ENCODE assay signal across 1 cellular context in genomic region chr1:27325286-27325685, GRCh38.
TF ChIP-seq lines count a peak whose summit lies in the region.

No MANE protein-coding gene starts in this region.

TF ChIP-seq in HepG2, 621 proteins besides CTCF, POLR2A, EP300 and RAD21:
- TF ChIP-seq, protein P1, sequence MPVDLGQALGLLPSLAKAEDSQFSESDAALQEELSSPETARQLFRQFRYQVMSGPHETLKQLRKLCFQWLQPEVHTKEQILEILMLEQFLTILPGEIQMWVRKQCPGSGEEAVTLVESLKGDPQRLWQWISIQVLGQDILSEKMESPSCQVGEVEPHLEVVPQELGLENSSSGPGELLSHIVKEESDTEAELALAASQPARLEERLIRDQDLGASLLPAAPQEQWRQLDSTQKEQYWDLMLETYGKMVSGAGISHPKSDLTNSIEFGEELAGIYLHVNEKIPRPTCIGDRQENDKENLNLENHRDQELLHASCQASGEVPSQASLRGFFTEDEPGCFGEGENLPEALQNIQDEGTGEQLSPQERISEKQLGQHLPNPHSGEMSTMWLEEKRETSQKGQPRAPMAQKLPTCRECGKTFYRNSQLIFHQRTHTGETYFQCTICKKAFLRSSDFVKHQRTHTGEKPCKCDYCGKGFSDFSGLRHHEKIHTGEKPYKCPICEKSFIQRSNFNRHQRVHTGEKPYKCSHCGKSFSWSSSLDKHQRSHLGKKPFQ (CRISPR knock-in tag; IDR thresholded peaks at IDR 0.05; ENCODE audit: insufficient replicate concordance), result no peak
- TF ChIP-seq ZNF749 (CRISPR knock-in tag; IDR thresholded peaks at IDR 0.05; ENCODE audit: borderline replicate concordance) (no peak), ZNF12 (CRISPR knock-in tag; IDR thresholded peaks at IDR 0.05) (no peak), KDM1A (CRISPR knock-in tag; IDR thresholded peaks at IDR 0.05) (no peak), RBM39 (IDR thresholded peaks at IDR 0.05; ENCODE audit: low read depth, low read length, poor library complexity, severe bottlenecking) (no peak)
- TF ChIP-seq, protein P2, sequence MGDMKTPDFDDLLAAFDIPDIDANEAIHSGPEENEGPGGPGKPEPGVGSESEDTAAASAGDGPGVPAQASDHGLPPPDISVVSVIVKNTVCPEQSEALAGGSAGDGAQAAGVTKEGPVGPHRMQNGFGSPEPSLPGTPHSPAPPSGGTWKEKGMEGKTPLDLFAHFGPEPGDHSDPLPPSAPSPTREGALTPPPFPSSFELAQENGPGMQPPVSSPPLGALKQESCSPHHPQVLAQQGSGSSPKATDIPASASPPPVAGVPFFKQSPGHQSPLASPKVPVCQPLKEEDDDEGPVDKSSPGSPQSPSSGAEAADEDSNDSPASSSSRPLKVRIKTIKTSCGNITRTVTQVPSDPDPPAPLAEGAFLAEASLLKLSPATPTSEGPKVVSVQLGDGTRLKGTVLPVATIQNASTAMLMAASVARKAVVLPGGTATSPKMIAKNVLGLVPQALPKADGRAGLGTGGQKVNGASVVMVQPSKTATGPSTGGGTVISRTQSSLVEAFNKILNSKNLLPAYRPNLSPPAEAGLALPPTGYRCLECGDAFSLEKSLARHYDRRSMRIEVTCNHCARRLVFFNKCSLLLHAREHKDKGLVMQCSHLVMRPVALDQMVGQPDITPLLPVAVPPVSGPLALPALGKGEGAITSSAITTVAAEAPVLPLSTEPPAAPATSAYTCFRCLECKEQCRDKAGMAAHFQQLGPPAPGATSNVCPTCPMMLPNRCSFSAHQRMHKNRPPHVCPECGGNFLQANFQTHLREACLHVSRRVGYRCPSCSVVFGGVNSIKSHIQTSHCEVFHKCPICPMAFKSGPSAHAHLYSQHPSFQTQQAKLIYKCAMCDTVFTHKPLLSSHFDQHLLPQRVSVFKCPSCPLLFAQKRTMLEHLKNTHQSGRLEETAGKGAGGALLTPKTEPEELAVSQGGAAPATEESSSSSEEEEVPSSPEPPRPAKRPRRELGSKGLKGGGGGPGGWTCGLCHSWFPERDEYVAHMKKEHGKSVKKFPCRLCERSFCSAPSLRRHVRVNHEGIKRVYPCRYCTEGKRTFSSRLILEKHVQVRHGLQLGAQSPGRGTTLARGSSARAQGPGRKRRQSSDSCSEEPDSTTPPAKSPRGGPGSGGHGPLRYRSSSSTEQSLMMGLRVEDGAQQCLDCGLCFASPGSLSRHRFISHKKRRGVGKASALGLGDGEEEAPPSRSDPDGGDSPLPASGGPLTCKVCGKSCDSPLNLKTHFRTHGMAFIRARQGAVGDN (CRISPR knock-in tag; IDR thresholded peaks at IDR 0.05), result no peak
TF ChIP-seq in HepG2: peak in this region for 0.
